ENCODE assay signal across 20 cellular contexts in the genomic region with DNA sequence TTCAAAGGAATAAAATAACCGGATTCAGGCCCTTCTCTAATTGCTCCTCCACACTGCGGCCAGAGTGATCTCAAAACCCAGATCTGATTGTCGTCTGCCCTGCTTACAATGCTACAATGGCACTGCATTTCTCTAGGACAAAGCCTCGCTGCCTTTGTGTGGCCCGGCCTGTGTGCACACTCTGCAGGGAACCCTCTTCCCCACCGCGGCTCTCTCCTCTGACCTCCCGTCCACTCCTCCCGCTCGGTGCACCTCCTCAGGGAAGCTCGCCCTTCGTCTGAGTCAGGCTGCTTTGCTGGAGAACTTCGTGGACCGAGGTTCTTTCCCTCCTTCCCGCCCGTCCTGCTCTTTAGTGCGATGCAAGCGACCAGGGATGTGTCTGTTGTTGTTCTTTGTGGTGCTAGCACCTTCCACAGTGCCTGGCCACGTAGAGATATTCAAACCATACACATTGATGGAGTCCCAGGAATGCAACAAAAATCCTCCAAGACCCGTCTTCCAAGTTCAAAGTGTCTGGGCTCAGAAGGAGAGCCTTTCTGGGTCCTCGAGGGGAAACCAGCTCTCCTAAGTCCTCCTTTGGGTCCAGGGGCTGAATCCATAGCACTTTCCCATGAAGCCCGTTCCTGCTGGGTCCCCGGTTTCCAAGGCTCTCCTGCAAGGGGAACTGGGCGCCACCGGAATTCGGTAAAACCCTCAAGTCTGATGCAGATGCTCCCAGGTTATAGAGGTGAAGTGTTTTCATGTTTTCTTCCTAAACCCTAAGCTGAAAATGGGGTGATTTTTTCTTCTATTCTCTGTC.
DNase-seq lines count a peak whose midpoint lies in the region; ATAC-seq, FAIRE-seq and TF ChIP-seq lines count a peak whose summit lies in the region.
"Had no signal": no experiment of that assay in that cellular context is flagged by ENCODE, and none has a peak within 500 bp of the region (broad histone marks: within the 10 kb centered on the region; RNA-seq: fewer than 3 reads in every experiment).

No MANE protein-coding gene starts in this region.

- H4K20me1 ChIP-seq in K562 (replicated peaks; ENCODE audit: control insufficient read depth, insufficient read depth, low read length), result no peaks in the 10 kb centered on the region

- H3K4me3 Mint-ChIP-seq in nephron progenitor cell, result no peak overlapping the region
- H3K4me3 Mint-ChIP-seq: B cell; CD4-positive, CD25-positive, alpha-beta regulatory T cell had no signal

- peaks cover 5% of the 10 kb centered on the region for H3K27me3 Mint-ChIP-seq in nephron progenitor cell (ENCODE audit: low read depth, poor library complexity)

- WGBS in K562 (ENCODE audit: insufficient coverage, low coverage, missing lambda C conversion rate), result 16% methylated on average over 26 of the region's 26 CpGs
- 94 to 95% methylated on average over 26 of the region's 26 CpGs for WGBS in sigmoid colon, 2 donors
- 83 to 91% (median 89%) methylated on average over 26 of the region's 26 CpGs for WGBS in stomach, 5 donors

- no peak for TF ChIP-seq CTCF in K562 (IDR thresholded peaks at IDR 0.05 in 2 of 3, conservative IDR thresholded peaks at IDR 0.05 in 1 of 3; ENCODE audit: insufficient read depth in 2 of 3, low read depth in 1 of 3, low read length in 3 of 3)
- no peak for TF ChIP-seq CTCF in nephron progenitor cell (IDR thresholded peaks at IDR 0.05)
- no peak for TF ChIP-seq CTCF in sigmoid colon (IDR thresholded peaks at IDR 0.05)
- no peak for TF ChIP-seq CTCF in stomach (IDR thresholded peaks at IDR 0.05)

- H3K27ac Mint-ChIP-seq in nephron progenitor cell, result peak overlapping the region; percentile 69
- H3K27ac Mint-ChIP-seq: B cell; CD4-positive, CD25-positive, alpha-beta regulatory T cell had no signal

- H3K36me3 Mint-ChIP-seq in nephron progenitor cell (ENCODE audit: low read depth), result peaks cover 19% of the 10 kb centered on the region
- H3K36me3 Mint-ChIP-seq: CD4-positive, CD25-positive, alpha-beta regulatory T cell had no signal

- TF ChIP-seq EP300 in K562 (IDR thresholded peaks at IDR 0.05; ENCODE audit: low read length) (no peak), sigmoid colon (IDR thresholded peaks at IDR 0.05) (no peak), stomach (IDR thresholded peaks at IDR 0.05) (no peak)

- H3K9me3 ChIP-seq in K562 (replicated peaks; ENCODE audit: control insufficient read depth, insufficient read depth, low read depth, low read length), result 0 out of 2 replicates have a peak, but pooled peaks cover 9% of the 10 kb centered on the region
- H3K9me3 ChIP-seq in sigmoid colon, result no peaks in the 10 kb centered on the region
- H3K9me3 ChIP-seq in stomach, result peaks cover 0 to 7% (median 2%) of the 10 kb centered on the region in 4 donors
- H3K9me3 ChIP-seq: Caco-2, Peyer's patch had no signal

- peak overlapping the region; percentile 68 for H2AFZ ChIP-seq in K562 (ENCODE audit: low read depth, low read length)
- H2AFZ ChIP-seq: GM23248 had no signal

- H3K79me2 ChIP-seq in K562 (ENCODE audit: control insufficient read depth, insufficient read depth, low read length), result no peaks in the 10 kb centered on the region

- H3K9ac ChIP-seq in K562 (ENCODE audit: insufficient read depth in 1 of 2, low read depth in 2 of 2, low read length in 2 of 2), result peak overlapping the region in 1 of 2 experiments; percentile 50; a peak in 1 of 4 replicates
- H3K9ac ChIP-seq: GM23248 had no signal

- H3K9me1 ChIP-seq in K562 (ENCODE audit: control insufficient read depth, insufficient read depth, low read length), result no peaks in the 10 kb centered on the region

- H3K4me3 ChIP-seq in K562 (no peak overlapping the region), sigmoid colon (no peak overlapping the region), stomach (no peak overlapping the region)
- H3K4me3 ChIP-seq: GM23248, Peyer's patch, SJSA1 had no signal

- H3K4me1 Mint-ChIP-seq in nephron progenitor cell, result peaks cover 39% of the 10 kb centered on the region
- H3K4me1 Mint-ChIP-seq: B cell; CD4-positive, CD25-positive, alpha-beta regulatory T cell had no signal

- CTCF ChIA-PET in K562 (lab: Yijun Ruan, JAX; ENCODE audit: low intra/inter-chr PET ratio), result no interaction called here

- intact Hi-C loops in K562 (cut with micrococcal nuclease) (no loop called here), sigmoid colon (cut with DNase I) (no loop called here), stomach (cut with DNase I; ENCODE audit: low total_unique reads) (no loop called here)

- H3K27me3 ChIP-seq in K562 (ENCODE audit: control insufficient read depth in 2 of 2, insufficient read depth in 2 of 2, low read length in 2 of 2) (peaks cover 9 to 10% of the 10 kb centered on the region in 2 experiments; a peak in 4 of 5 replicates), sigmoid colon (no peaks in the 10 kb centered on the region), stomach (no peaks in the 10 kb centered on the region)
- H3K27me3 ChIP-seq: Peyer's patch had no signal

- FAIRE-seq in K562 (lab: Jason Lieb, UNC), result no peak

- no peaks in the 10 kb centered on the region for H3K36me3 ChIP-seq in K562 (ENCODE audit: control insufficient read depth, insufficient read depth, low read length)
- no peaks in the 10 kb centered on the region for H3K36me3 ChIP-seq in sigmoid colon
- H3K36me3 ChIP-seq in stomach, result no peaks in the 10 kb centered on the region
- H3K36me3 ChIP-seq: Peyer's patch, SJSA1 had no signal

- peak; percentile 64 for ATAC-seq in K562

- H3K27ac ChIP-seq in K562 (ENCODE audit: extremely low read depth, low read depth, low read length) (no peak overlapping the region), sigmoid colon (no peak overlapping the region), stomach (no peak overlapping the region)
- H3K27ac ChIP-seq: GM23248, Peyer's patch, SJSA1 had no signal

- in situ Hi-C loops in K562 (cut with MboI), result no loop called here

- H3K4me1 ChIP-seq in K562 (replicated peaks in 1 of 2; ENCODE audit: control insufficient read depth in 2 of 2, insufficient read depth in 2 of 2, low read length in 2 of 2) (peaks cover 0 to 8% of the 10 kb centered on the region in 2 experiments; a peak in 2 of 5 replicates), sigmoid colon (peaks cover 0 to 4% (median 0%) of the 10 kb centered on the region in 4 donors), stomach (peaks cover 0 to 10% (median 1%) of the 10 kb centered on the region in 4 donors)
- H3K4me1 ChIP-seq: SJSA1 had no signal

- TF ChIP-seq POLR2A in K562 (conservative IDR thresholded peaks at IDR 0.05) (no peak), sigmoid colon (IDR thresholded peaks at IDR 0.05) (no peak), stomach (IDR thresholded peaks at IDR 0.05) (no peak)

- no peak overlapping the region; the same call in 1 of the 2 replicates for H3K4me2 ChIP-seq in K562 (ENCODE audit: insufficient read depth, low read length)

- POLR2A ChIA-PET in K562 (lab: Yijun Ruan, JAX), result interaction anchor here (1.7 kb wide), 1 partner anchor 13 kb away, joined by 4 read pairs; no protein-coding TSS in a partner anchor

- peak; percentile 37 for DNase-seq in NCI-H748 (lab: John Stamatoyannopoulos, UW; ENCODE audit: unreplicated experiment)
- DNase-seq in NCI-H748 treated with DMSO at 0.1 percent for 48 hours (lab: John Stamatoyannopoulos, UW), result no peak
- DNase-seq in K562 (ENCODE audit: extremely low read depth in 1 of 4, low spot score in 3 of 4), result no peak
- DNase-seq in nephron progenitor cell, result no peak
- DNase-seq in sigmoid colon, result peak; percentile 22
- DNase-seq in C1 segment of cervical spinal cord (lab: John Stamatoyannopoulos, UW), result no peak
- DNase-seq in stomach, result no peak
- DNase-seq in kidney tubule cell (ENCODE audit: low spot score), result no peak
- DNase-seq: 8988T; Caco-2; CD4-positive, CD25-positive, alpha-beta regulatory T cell; GDM1; GM23248; NCI-H1930; NCI-H226; NCI-H526 treated with DMSO at 0.1 percent for 48 hours; NK-92 treated with Interleukin-12 subunit alpha and Interleukin-12 subunit beta, amount 100 ng/mL, for 24 hours; Peyer's patch had no signal

- H3K9me3 Mint-ChIP-seq in nephron progenitor cell, result peaks cover 31% of the 10 kb centered on the region

- no peak for TF ChIP-seq RAD21 in K562 (CRISPR knock-in tag; conservative IDR thresholded peaks at IDR 0.05 in 1 of 2, IDR thresholded peaks at IDR 0.05 in 1 of 2)

- no TSS peak for BruUV-seq in K562 (replicated peaks; lab: Mats Ljungman, UMichigan)

TF ChIP-seq in K562, 482 proteins besides CTCF, POLR2A, EP300 and RAD21:
- TF ChIP-seq, protein P1, sequence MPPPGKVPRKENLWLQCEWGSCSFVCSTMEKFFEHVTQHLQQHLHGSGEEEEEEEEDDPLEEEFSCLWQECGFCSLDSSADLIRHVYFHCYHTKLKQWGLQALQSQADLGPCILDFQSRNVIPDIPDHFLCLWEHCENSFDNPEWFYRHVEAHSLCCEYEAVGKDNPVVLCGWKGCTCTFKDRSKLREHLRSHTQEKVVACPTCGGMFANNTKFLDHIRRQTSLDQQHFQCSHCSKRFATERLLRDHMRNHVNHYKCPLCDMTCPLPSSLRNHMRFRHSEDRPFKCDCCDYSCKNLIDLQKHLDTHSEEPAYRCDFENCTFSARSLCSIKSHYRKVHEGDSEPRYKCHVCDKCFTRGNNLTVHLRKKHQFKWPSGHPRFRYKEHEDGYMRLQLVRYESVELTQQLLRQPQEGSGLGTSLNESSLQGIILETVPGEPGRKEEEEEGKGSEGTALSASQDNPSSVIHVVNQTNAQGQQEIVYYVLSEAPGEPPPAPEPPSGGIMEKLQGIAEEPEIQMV (tag; conservative IDR thresholded peaks at IDR 0.05; ENCODE audit: low read depth), result peak; percentile 82
- TF ChIP-seq SPI1 (IDR thresholded peaks at IDR 0.05; ENCODE audit: borderline replicate concordance, low read depth, low read length), result no peak

Comparison
In these comparisons a context has a peak if more than half of its experiments do, and no peak if none do; other contexts are left out.
1. DNase-seq: peak in NCI-H748 (single experiment) and sigmoid colon (single experiment); none in NCI-H748 treated with DMSO at 0.1 percent for 48 hours (single experiment), K562 (0 of 4), nephron progenitor cell (single experiment), C1 segment of cervical spinal cord (0 of 14), stomach (single experiment) and kidney tubule cell (single experiment).